In genomic region chr4:78613522-78614311, GRCh38 we compare ENCODE assay signal across 9 cellular contexts.
DNase-seq lines count a peak whose midpoint lies in the region; ATAC-seq and TF ChIP-seq lines count a peak whose summit lies in the region.
"Had no signal": no experiment of that assay in that cellular context is flagged by ENCODE, and none has a peak within 500 bp of the region (broad histone marks: within the 10 kb centered on the region; RNA-seq: fewer than 3 reads in every experiment).

No MANE protein-coding gene starts in this region.

- intact Hi-C loops in colonic mucosa (cut with DNase I): loop anchor here (2.0 to 10.0 kb wide), 2 partner anchors 161 to 249 kb away; partner anchors contain the start of gene BMP2K

- H3K27me3 ChIP-seq in brain microvascular endothelial cell (replicated peaks): no peaks in the 10 kb centered on the region
- no peaks in the 10 kb centered on the region for H3K27me3 ChIP-seq in colonic mucosa
- H3K27me3 ChIP-seq: cardiac muscle cell had no signal

- no peak overlapping the region for H3K4me3 Mint-ChIP-seq in brain

- H3K9ac ChIP-seq in colonic mucosa (ENCODE audit: low read depth in 2 of 2, low read length in 2 of 2): no peak overlapping the region

- no peaks in the 10 kb centered on the region for H3K9me3 ChIP-seq in colonic mucosa

- peaks cover 23% of the 10 kb centered on the region for H3K4me1 Mint-ChIP-seq in brain

- in situ Hi-C loops in brain microvascular endothelial cell (cut with HindIII; ENCODE audit: low pct_ligation_motif_present, low sequenced_read_pairs): loop anchor here (25.0 kb wide), 1 partner anchor 249 kb away; no protein-coding TSS in a partner anchor

- H3K27ac ChIP-seq in brain microvascular endothelial cell (no peak overlapping the region), colonic mucosa (no peak overlapping the region)
- H3K27ac ChIP-seq: cardiac muscle cell had no signal

- peaks cover 0 to 2% (median 0%) of the 10 kb centered on the region in 5 experiments for H3K9me3 Mint-ChIP-seq in brain

- no peak overlapping the region for H3K4me3 ChIP-seq in brain microvascular endothelial cell (ENCODE audit: low read depth, low read length)
- H3K4me3 ChIP-seq in colonic mucosa: no peak overlapping the region
- H3K4me3 ChIP-seq: cardiac muscle cell had no signal

- no peaks in the 10 kb centered on the region for H3K4me1 ChIP-seq in colonic mucosa

- ATAC-seq in GM18505 (IDR thresholded peaks at IDR 0.05; ENCODE audit: unreplicated experiment) (peak; percentile 68), HG03342 (IDR thresholded peaks at IDR 0.05; ENCODE audit: unreplicated experiment) (peak; percentile 77)

- H3K36me3 ChIP-seq in brain microvascular endothelial cell (replicated peaks) (no peaks in the 10 kb centered on the region), colonic mucosa (no peaks in the 10 kb centered on the region)
- H3K36me3 ChIP-seq: cardiac muscle cell had no signal

- H3K27me3 Mint-ChIP-seq in brain: peaks cover 4% of the 10 kb centered on the region

- TF ChIP-seq POLR2A in GM18505 (IDR thresholded peaks at IDR 0.05; ENCODE audit: borderline replicate concordance, extremely low read depth, insufficient read depth, insufficient read length): no peak

- TF ChIP-seq CTCF in GM20000 (IDR thresholded peaks at IDR 0.05; ENCODE audit: extremely low read depth, missing control alignments) (no peak), brain (conservative IDR thresholded peaks at IDR 0.05) (no peak), brain microvascular endothelial cell (IDR thresholded peaks at IDR 0.05; ENCODE audit: low read depth, low read length, missing control alignments) (no peak), colonic mucosa (IDR thresholded peaks at IDR 0.05) (no peak)

- H3K36me3 Mint-ChIP-seq in brain: no peaks in the 10 kb centered on the region

- peak overlapping the region in 3 of 5 experiments; percentile 52 to 79 (median 74) for H3K27ac Mint-ChIP-seq in brain

- peak; percentile 50 for DNase-seq in GM20000 (ENCODE audit: low spot score)
- DNase-seq in brain microvascular endothelial cell: no peak
- DNase-seq in colonic mucosa: no peak
- DNase-seq in activated effector memory CD4-positive, alpha-beta T cell treated with Interleukin-2 at 50 U/mL for 16 hours: no peak
- DNase-seq in AG08396 (ENCODE audit: low spot score): no peak
